ENCODE assay signal across 10 cellular contexts in genomic region chr6:66662196-66662595, GRCh38.
A peak's percentile ranks its signal among the peaks of the same experiment; 100 is the strongest.
DNase-seq lines count a peak whose midpoint lies in the region; ATAC-seq, FAIRE-seq and TF ChIP-seq lines count a peak whose summit lies in the region.
"Had no signal": no experiment of that assay in that cellular context is flagged by ENCODE, and none has a peak within 500 bp of the region (broad histone marks: within the 10 kb centered on the region; RNA-seq: fewer than 3 reads in every experiment).

No MANE protein-coding gene starts in this region.

- no peak for DNase-seq in GM13977 (ENCODE audit: low spot score)
- DNase-seq in MM.1S = no peak
- no peak for DNase-seq in brain microvascular endothelial cell
- peak; percentile 3 for DNase-seq in myocyte (ENCODE audit: low read depth)
- no peak for DNase-seq in RCC 7860 (ENCODE audit: low spot score)
- DNase-seq in cerebellum (ENCODE audit: low spot score) = no peak
- DNase-seq in ovary = no peak
- DNase-seq: body of pancreas, T-helper 9 cell had no signal

- H3K27me3 ChIP-seq in MM.1S (replicated peaks; ENCODE audit: insufficient read depth, low read length) (no peaks in the 10 kb centered on the region), brain microvascular endothelial cell (replicated peaks) (no peaks in the 10 kb centered on the region), ovary (no peaks in the 10 kb centered on the region)
- H3K27me3 ChIP-seq: body of pancreas had no signal

- H3K4me3 ChIP-seq in MM.1S (ENCODE audit: low read length) (no peak overlapping the region), brain microvascular endothelial cell (ENCODE audit: low read depth, low read length) (no peak overlapping the region), ovary (no peak overlapping the region)
- H3K4me3 ChIP-seq: body of pancreas had no signal

- H3K79me2 ChIP-seq in MM.1S (ENCODE audit: low read length) = no peaks in the 10 kb centered on the region

- H3K27ac ChIP-seq in MM.1S (ENCODE audit: low read length) (no peak overlapping the region), brain microvascular endothelial cell (no peak overlapping the region), ovary (no peak overlapping the region)
- H3K27ac ChIP-seq: body of pancreas had no signal

- H3K36me3 ChIP-seq in MM.1S (replicated peaks; ENCODE audit: insufficient read depth, low read length) = no peaks in the 10 kb centered on the region
- H3K36me3 ChIP-seq in brain microvascular endothelial cell (replicated peaks) = no peaks in the 10 kb centered on the region
- no peaks in the 10 kb centered on the region for H3K36me3 ChIP-seq in ovary

- peak; percentile 5 for TF ChIP-seq CTCF in GM13977 (IDR thresholded peaks at IDR 0.05; ENCODE audit: extremely low read depth, insufficient read depth, missing control alignments)
- TF ChIP-seq CTCF in MM.1S (IDR thresholded peaks at IDR 0.05; ENCODE audit: low read length) = peak; percentile 16; the same call in 1 of the 2 replicates
- peak; percentile 45 for TF ChIP-seq CTCF in brain microvascular endothelial cell (IDR thresholded peaks at IDR 0.05; ENCODE audit: low read depth, low read length, missing control alignments)
- TF ChIP-seq CTCF in ovary (IDR thresholded peaks at IDR 0.05) = no peak

- ATAC-seq in HG03097 (IDR thresholded peaks at IDR 0.05; ENCODE audit: low FRiP score, unreplicated experiment) = no peak
- ATAC-seq: body of pancreas had no signal

- no peak for TF ChIP-seq EP300 in ovary (IDR thresholded peaks at IDR 0.05)

- no peaks in the 10 kb centered on the region for H4K20me1 ChIP-seq in MM.1S (ENCODE audit: insufficient read depth, low read length)

- no peak overlapping the region for H3K4me2 ChIP-seq in MM.1S (ENCODE audit: low read depth, low read length)

- no peak for TF ChIP-seq POLR2A in ovary (IDR thresholded peaks at IDR 0.05)

- no peaks in the 10 kb centered on the region for H3K9me2 ChIP-seq in MM.1S (replicated peaks; ENCODE audit: insufficient read depth, low read length)

- no peak overlapping the region for H3K9ac ChIP-seq in MM.1S (ENCODE audit: low read length)

- no peaks in the 10 kb centered on the region for H3K4me1 ChIP-seq in MM.1S (ENCODE audit: low read length)
- H3K4me1 ChIP-seq in ovary (ENCODE audit: insufficient read depth) = no peaks in the 10 kb centered on the region
- H3K4me1 ChIP-seq: body of pancreas had no signal

- no peak overlapping the region for H2AFZ ChIP-seq in MM.1S (ENCODE audit: low read length)

- FAIRE-seq in RCC 7860 (lab: Jason Lieb, UNC) = no peak

- no peaks in the 10 kb centered on the region for H3F3A ChIP-seq in MM.1S (ENCODE audit: insufficient read depth, low read length)

- in situ Hi-C loops in GM13977 (cut with MboI; ENCODE audit: low pct_unique_long_range_greater_than_20kb, low sequenced_read_pairs, unreplicated experiment) = no loop called here
- in situ Hi-C loops in brain microvascular endothelial cell (cut with HindIII; ENCODE audit: low pct_ligation_motif_present, low sequenced_read_pairs) = no loop called here

- intact Hi-C loops in ovary (cut with DNase I) = no loop called here

- H3K9me3 ChIP-seq in MM.1S (replicated peaks; ENCODE audit: insufficient read depth, low read length) (no peaks in the 10 kb centered on the region), ovary (no peaks in the 10 kb centered on the region)
- H3K9me3 ChIP-seq: body of pancreas had no signal

Comparison
In these comparisons a context has a peak if more than half of its experiments do, and no peak if none do; other contexts are left out.
1. CTCF ChIP-seq: peak in GM13977 (single experiment), MM.1S (single experiment) and brain microvascular endothelial cell (single experiment); none in ovary (0 of 3).